ENCODE assay signal across 8 cellular contexts in genomic region chr4:185425600-185426352, GRCh38.
DNase-seq lines count a peak whose midpoint lies in the region; ATAC-seq lines count a peak whose summit lies in the region.

Gene UFSP2 (minus strand): TSS chr4:185425964. CDS start chr4:185425868, 96 bp downstream.

- DNase-seq in AG08396 (ENCODE audit: low spot score), result peak; percentile 93
- DNase-seq in NCI-H226, result peak; percentile 54
- DNase-seq in activated CD4-positive, CD25-positive, alpha-beta regulatory T cell (lab: John Stamatoyannopoulos, UW), result peak; percentile 77 to 83 (median 79)
- peak; percentile 64 to 96 (median 87) for DNase-seq in caudate nucleus (lab: John Stamatoyannopoulos, UW)
- DNase-seq in inferior parietal cortex (ENCODE audit: extremely low spot score), result peak; percentile 93
- DNase-seq in smooth muscle cell of the brain vasculature (ENCODE audit: low read depth, low spot score), result peak; percentile 72

- peak within 1 kb of the TSS; percentile 100 for H3K27ac ChIP-seq in caudate nucleus (ENCODE audit: low read depth, low read length)

- ATAC-seq in GM18909 (IDR thresholded peaks at IDR 0.05; ENCODE audit: poor library complexity, unreplicated experiment) (peak; percentile 95), HG03159 (IDR thresholded peaks at IDR 0.05; ENCODE audit: unreplicated experiment) (peak; percentile 90)

Comparison
In these comparisons a context has a peak if more than half of its experiments do, and no peak if none do; other contexts are left out.
1. Peak in every context shown above with its lines: DNase-seq, ATAC-seq and H3K27ac ChIP-seq.